In genomic region chr6:6008648-6009421, GRCh38 we compare ENCODE assay signal across 2 cellular contexts.
TF ChIP-seq lines count a peak whose summit lies in the region.

No MANE protein-coding gene starts in this region.

TF ChIP-seq in SK-N-SH, 30 proteins besides CTCF, POLR2A, EP300 and RAD21 (continued from another document):
- TF ChIP-seq SIN3A (IDR thresholded peaks at IDR 0.05; ENCODE audit: borderline replicate concordance, low read depth, low read length): 0 out of 2 replicates have a peak, but pooled peaks have one; percentile 58
- peak; percentile 32; the same call in 1 of the 2 replicates for TF ChIP-seq GATA2 (CRISPR knock-in tag; IDR thresholded peaks at IDR 0.05)
- TF ChIP-seq NRF1 (IDR thresholded peaks at IDR 0.05; ENCODE audit: low read depth, low read length): peak; percentile 72
- no peak for TF ChIP-seq REST (IDR thresholded peaks at IDR 0.05; ENCODE audit: low read depth, low read length)
- no peak for TF ChIP-seq EZH2phosphoT487 (IDR thresholded peaks at IDR 0.05; ENCODE audit: borderline replicate concordance, low read depth)
- no peak for TF ChIP-seq NFIC (IDR thresholded peaks at IDR 0.05; ENCODE audit: borderline replicate concordance)
- TF ChIP-seq RCOR1 (IDR thresholded peaks at IDR 0.05; ENCODE audit: low read length): 0 out of 2 replicates have a peak, but pooled peaks have one; percentile 4

TF ChIP-seq in HepG2, 621 proteins besides CTCF, POLR2A, EP300 and RAD21 (continued from another document and continues in another):
- TF ChIP-seq HMGXB4 (CRISPR knock-in tag; IDR thresholded peaks at IDR 0.05; ENCODE audit: borderline replicate concordance in 1 of 2, low read depth in 1 of 2) (no peak), ZNF224 (CRISPR knock-in tag; IDR thresholded peaks at IDR 0.05) (no peak), TGIF2 (CRISPR knock-in tag; IDR thresholded peaks at IDR 0.05) (no peak), HOXA9 (CRISPR knock-in tag; IDR thresholded peaks at IDR 0.05; ENCODE audit: borderline replicate concordance) (no peak), ZNF607 (CRISPR knock-in tag; IDR thresholded peaks at IDR 0.05; ENCODE audit: borderline replicate concordance) (0 out of 2 replicates have a peak, but pooled peaks have one; percentile 37), MEIS2 (CRISPR knock-in tag; IDR thresholded peaks at IDR 0.05) (no peak), ZNF546 (CRISPR knock-in tag; conservative IDR thresholded peaks at IDR 0.05) (no peak), ZBTB33 (CRISPR knock-in tag; IDR thresholded peaks at IDR 0.05) (no peak), TFE3 (CRISPR knock-in tag; IDR thresholded peaks at IDR 0.05) (no peak), HIVEP1 (CRISPR knock-in tag; IDR thresholded peaks at IDR 0.05) (peak; percentile 17; the same call in 1 of the 2 replicates), MED8 (CRISPR knock-in tag; IDR thresholded peaks at IDR 0.05; ENCODE audit: insufficient replicate concordance) (no peak), DBP (CRISPR knock-in tag; IDR thresholded peaks at IDR 0.05; ENCODE audit: not compliant biosample characterization) (no peak), ZNF446 (CRISPR knock-in tag; IDR thresholded peaks at IDR 0.05) (no peak), IRF1 (CRISPR knock-in tag; IDR thresholded peaks at IDR 0.05; ENCODE audit: low read depth) (no peak), SMYD3 (CRISPR knock-in tag; IDR thresholded peaks at IDR 0.05) (no peak), TOE1 (CRISPR knock-in tag; IDR thresholded peaks at IDR 0.05) (no peak), SNRNP70 (IDR thresholded peaks at IDR 0.05; ENCODE audit: low read depth, low read length) (no peak), ZNF777 (CRISPR knock-in tag; IDR thresholded peaks at IDR 0.05) (no peak), SPEN (CRISPR knock-in tag; IDR thresholded peaks at IDR 0.05; ENCODE audit: low read depth) (no peak), SNAPC2 (CRISPR knock-in tag; IDR thresholded peaks at IDR 0.05) (no peak), KAT7 (CRISPR knock-in tag; IDR thresholded peaks at IDR 0.05; ENCODE audit: borderline replicate concordance) (no peak), MYC (CRISPR knock-in tag; IDR thresholded peaks at IDR 0.05; ENCODE audit: borderline replicate concordance) (peak; percentile 37; the same call in 1 of the 2 replicates), GABPB1 (CRISPR knock-in tag; IDR thresholded peaks at IDR 0.05) (peak; percentile 87), ZNF547 (CRISPR knock-in tag; IDR thresholded peaks at IDR 0.05) (no peak), MED13 (CRISPR knock-in tag; IDR thresholded peaks at IDR 0.05) (no peak), TEAD2 (CRISPR knock-in tag; IDR thresholded peaks at IDR 0.05) (no peak), TBX2 (CRISPR knock-in tag; IDR thresholded peaks at IDR 0.05; ENCODE audit: borderline replicate concordance) (no peak), KAT2B (IDR thresholded peaks at IDR 0.05; ENCODE audit: borderline replicate concordance, low read depth, low read length) (no peak), HOXA3 (CRISPR knock-in tag; IDR thresholded peaks at IDR 0.05) (no peak), SMARCE1 (IDR thresholded peaks at IDR 0.05; ENCODE audit: borderline replicate concordance) (no peak), ZNF879 (CRISPR knock-in tag; IDR thresholded peaks at IDR 0.05) (no peak), ZHX1 (CRISPR knock-in tag; IDR thresholded peaks at IDR 0.05; ENCODE audit: low read depth) (no peak), MEF2D (CRISPR knock-in tag; IDR thresholded peaks at IDR 0.05) (no peak), SP1 (IDR thresholded peaks at IDR 0.05) (no peak), SP1 (CRISPR knock-in tag; IDR thresholded peaks at IDR 0.05) (peak; percentile 55; the same call in 1 of the 2 replicates), ZBTB1 (CRISPR knock-in tag; IDR thresholded peaks at IDR 0.05; ENCODE audit: borderline replicate concordance) (no peak), ZNF709 (CRISPR knock-in tag; IDR thresholded peaks at IDR 0.05) (no peak), KLF15 (CRISPR knock-in tag; IDR thresholded peaks at IDR 0.05; ENCODE audit: borderline replicate concordance) (no peak), ZNF550 (CRISPR knock-in tag; IDR thresholded peaks at IDR 0.05; ENCODE audit: borderline replicate concordance) (no peak), XRCC5 (optimal IDR thresholded peaks at IDR 0.05; ENCODE audit: low read length) (peak; percentile 8), THAP11 (CRISPR knock-in tag; IDR thresholded peaks at IDR 0.05) (no peak), ZNF451 (CRISPR knock-in tag; IDR thresholded peaks at IDR 0.05) (no peak), TBL1XR1 (IDR thresholded peaks at IDR 0.05; ENCODE audit: borderline replicate concordance, low read length, partially characterized antibody) (no peak), ZNF678 (CRISPR knock-in tag; IDR thresholded peaks at IDR 0.05) (no peak), ZSCAN25 (CRISPR knock-in tag; IDR thresholded peaks at IDR 0.05) (peak; percentile 35; the same call in 1 of the 2 replicates), ZNF513 (CRISPR knock-in tag; conservative IDR thresholded peaks at IDR 0.05) (no peak), CREB1 (IDR thresholded peaks at IDR 0.05) (0 out of 2 replicates have a peak, but pooled peaks have one; percentile 22), CREB1 (CRISPR knock-in tag; IDR thresholded peaks at IDR 0.05) (peak; percentile 55; the same call in 1 of the 2 replicates), NONO (IDR thresholded peaks at IDR 0.05) (no peak), NONO (CRISPR knock-in tag; conservative IDR thresholded peaks at IDR 0.05) (no peak), NRL (CRISPR knock-in tag; IDR thresholded peaks at IDR 0.05; ENCODE audit: borderline replicate concordance) (no peak), ZNF280D (CRISPR knock-in tag; IDR thresholded peaks at IDR 0.05) (no peak)
